1 cellular context compared by ENCODE assay signal in genomic region chr15:98647026-98647773, GRCh38.
TF ChIP-seq lines count a peak whose summit lies in the region.

No MANE protein-coding gene starts in this region.

TF ChIP-seq in HEK293, 187 proteins besides CTCF, POLR2A, EP300 and RAD21 (continued from another document and continues in another):
- TF ChIP-seq ZSCAN5A (tag by site-specific recombination; IDR thresholded peaks at IDR 0.05): no peak
- peak; percentile 67; the same call in 1 of the 2 replicates for TF ChIP-seq ZNF121 (tag by site-specific recombination; IDR thresholded peaks at IDR 0.05)
- TF ChIP-seq ZNF202 (tag by site-specific recombination; IDR thresholded peaks at IDR 0.05; ENCODE audit: borderline replicate concordance): no peak
- no peak for TF ChIP-seq ZBTB1 (tag by site-specific recombination; IDR thresholded peaks at IDR 0.05)
- TF ChIP-seq ZBTB26 (tag by site-specific recombination; optimal IDR thresholded peaks at IDR 0.05): peak; percentile 95
- TF ChIP-seq HOXA7 (CRISPR knock-in tag; IDR thresholded peaks at IDR 0.05; ENCODE audit: borderline replicate concordance): no peak
- no peak for TF ChIP-seq ZNF324 (tag by site-specific recombination; IDR thresholded peaks at IDR 0.05)
- TF ChIP-seq ZNF558 (tag by site-specific recombination; IDR thresholded peaks at IDR 0.05): 0 out of 2 replicates have a peak, but pooled peaks have one; percentile 34
- no peak for TF ChIP-seq HIC1 (tag by site-specific recombination; IDR thresholded peaks at IDR 0.05)
- TF ChIP-seq ZNF561 (tag by site-specific recombination; IDR thresholded peaks at IDR 0.05; ENCODE audit: borderline replicate concordance): peak; percentile 78; the same call in 1 of the 2 replicates
- TF ChIP-seq GLIS2 (tag by site-specific recombination; IDR thresholded peaks at IDR 0.05): peak; percentile 52
- no peak for TF ChIP-seq ZNF155 (tag by site-specific recombination; IDR thresholded peaks at IDR 0.05)
- TF ChIP-seq ZFP3 (tag by site-specific recombination; IDR thresholded peaks at IDR 0.05; ENCODE audit: low read depth): no peak
- TF ChIP-seq FEZF1 (tag by site-specific recombination; IDR thresholded peaks at IDR 0.05): 0 out of 2 replicates have a peak, but pooled peaks have one; percentile 25
- TF ChIP-seq ZNF513 (tag by site-specific recombination; IDR thresholded peaks at IDR 0.05): no peak
- 0 out of 2 replicates have a peak, but pooled peaks have one; percentile 40 for TF ChIP-seq HOXC10 (CRISPR knock-in tag; IDR thresholded peaks at IDR 0.05)
- TF ChIP-seq PBX3 (CRISPR knock-in tag; IDR thresholded peaks at IDR 0.05): no peak
- no peak for TF ChIP-seq ZNF76 (tag by site-specific recombination; IDR thresholded peaks at IDR 0.05; ENCODE audit: borderline replicate concordance, low read depth)
- no peak for TF ChIP-seq ELK4 (IDR thresholded peaks at IDR 0.05; ENCODE audit: borderline replicate concordance, low read depth, low read length)
- no peak for TF ChIP-seq ZNF776 (tag by site-specific recombination; IDR thresholded peaks at IDR 0.05; ENCODE audit: borderline replicate concordance)
- TF ChIP-seq ZNF514 (tag by site-specific recombination; IDR thresholded peaks at IDR 0.05): no peak
- no peak for TF ChIP-seq BCL6B (tag by site-specific recombination; IDR thresholded peaks at IDR 0.05)
- TF ChIP-seq ZNF146 (tag by site-specific recombination; IDR thresholded peaks at IDR 0.05): no peak
- peak; percentile 68; the same call in 1 of the 2 replicates for TF ChIP-seq ZNF501 (tag by site-specific recombination; IDR thresholded peaks at IDR 0.05)
- no peak for TF ChIP-seq ZNF529 (tag by site-specific recombination; IDR thresholded peaks at IDR 0.05; ENCODE audit: insufficient replicate concordance)
- TF ChIP-seq ZFP37 (tag by site-specific recombination; IDR thresholded peaks at IDR 0.05): peak; percentile 81; the same call in 1 of the 2 replicates
- no peak for TF ChIP-seq ZFP41 (tag by site-specific recombination; IDR thresholded peaks at IDR 0.05; ENCODE audit: borderline replicate concordance)
- no peak for TF ChIP-seq ZNF510 (tag by site-specific recombination; IDR thresholded peaks at IDR 0.05; ENCODE audit: insufficient replicate concordance)
- TF ChIP-seq ZNF549 (tag by site-specific recombination; IDR thresholded peaks at IDR 0.05): no peak
- TF ChIP-seq GLI4 (tag by site-specific recombination; IDR thresholded peaks at IDR 0.05): no peak
- no peak for TF ChIP-seq ZNF391 (tag by site-specific recombination; IDR thresholded peaks at IDR 0.05; ENCODE audit: borderline replicate concordance, low read depth)
- TF ChIP-seq ZNF530 (tag by site-specific recombination; IDR thresholded peaks at IDR 0.05; ENCODE audit: low read depth): no peak
- no peak for TF ChIP-seq ZNF175 (tag by site-specific recombination; IDR thresholded peaks at IDR 0.05)
- peak; percentile 89 for TF ChIP-seq KLF10 (tag by site-specific recombination; IDR thresholded peaks at IDR 0.05)
- peak; percentile 51; the same call in 1 of the 2 replicates for TF ChIP-seq ZBTB10 (tag by site-specific recombination; IDR thresholded peaks at IDR 0.05)
- peak; percentile 69 for TF ChIP-seq OSR2 (tag by site-specific recombination; IDR thresholded peaks at IDR 0.05)
- no peak for TF ChIP-seq ZNF221 (tag by site-specific recombination; IDR thresholded peaks at IDR 0.05; ENCODE audit: borderline replicate concordance)
- TF ChIP-seq ZNF548 (tag by site-specific recombination; IDR thresholded peaks at IDR 0.05): no peak
- no peak for TF ChIP-seq ZNF670 (tag by site-specific recombination; IDR thresholded peaks at IDR 0.05; ENCODE audit: low read depth)
- no peak for TF ChIP-seq ZNF133 (tag by site-specific recombination; IDR thresholded peaks at IDR 0.05)
- peak; percentile 61; the same call in 1 of the 2 replicates for TF ChIP-seq ZNF366 (tag by site-specific recombination; conservative IDR thresholded peaks at IDR 0.05)
- TF ChIP-seq ZNF449 (tag by site-specific recombination; IDR thresholded peaks at IDR 0.05): 0 out of 2 replicates have a peak, but pooled peaks have one; percentile 33
- no peak for TF ChIP-seq ZNF571 (tag by site-specific recombination; IDR thresholded peaks at IDR 0.05)
- TF ChIP-seq ZNF792 (tag by site-specific recombination; IDR thresholded peaks at IDR 0.05): no peak
- no peak for TF ChIP-seq ZNF707 (tag by site-specific recombination; IDR thresholded peaks at IDR 0.05)
- peak; percentile 43 for TF ChIP-seq ZIC2 (tag by site-specific recombination; IDR thresholded peaks at IDR 0.05)
- no peak for TF ChIP-seq ZNF623 (tag by site-specific recombination; IDR thresholded peaks at IDR 0.05)
- TF ChIP-seq ZNF26 (tag by site-specific recombination; IDR thresholded peaks at IDR 0.05): no peak
